Comparison of ENCODE assay signal across 13 cellular contexts in the genomic region with DNA sequence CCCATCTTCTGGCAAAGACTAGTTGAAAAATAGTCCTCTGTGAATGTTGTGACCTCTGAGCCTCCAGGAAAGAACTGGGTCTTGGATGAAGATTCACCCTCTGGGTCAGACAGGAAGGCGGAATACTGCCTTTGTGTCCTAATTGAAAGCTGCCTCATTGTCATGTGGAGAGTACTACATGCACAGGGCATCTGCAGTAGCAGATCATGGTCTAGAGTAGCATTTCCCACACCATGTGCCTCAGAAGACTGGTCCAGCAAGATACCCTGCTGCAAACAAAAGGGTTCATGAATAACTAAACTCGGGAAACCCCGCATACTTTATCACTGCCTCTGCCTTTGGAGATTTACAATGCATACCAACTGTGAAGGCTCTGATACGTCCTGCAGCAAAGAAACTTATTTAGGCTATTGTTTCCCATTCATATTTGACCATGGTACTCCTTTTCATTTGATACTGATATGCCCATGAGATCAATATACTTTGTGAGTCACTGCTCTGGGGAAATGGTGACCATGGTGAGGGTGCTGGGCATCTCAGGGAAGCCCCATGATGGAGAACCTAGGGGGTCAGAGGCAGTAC. TPM values are rescaled to one million over a fixed set of nuclear protein-coding genes. Genes with fewer than 3 reads are reported as not detected.
DNase-seq lines count a peak whose midpoint lies in the region; ATAC-seq lines count a peak whose summit lies in the region.
"Had no signal": no experiment of that assay in that cellular context is flagged by ENCODE, and none has a peak within 500 bp of the region (broad histone marks: within the 10 kb centered on the region; RNA-seq: fewer than 3 reads in every experiment).

No MANE protein-coding gene starts in this region.

- no peak for ATAC-seq in activated T-cell treated with anti-CD3 and anti-CD28 coated beads, Interleukin-2, amount 50 U/mL, for 72 hours (replicated peaks in 1 of 2)
- ATAC-seq: A549, heart right ventricle had no signal

- DNase-seq in activated T-cell treated with anti-CD3 and anti-CD28 coated beads, Interleukin-2, amount 50 U/mL, for 72 hours = no peak
- no peak for DNase-seq in activated T-cell treated with anti-CD3 and anti-CD28 coated beads, Interleukin-2, amount 50 U/mL, for 1 hour
- no peak for DNase-seq in activated CD4-positive, alpha-beta memory T cell treated with anti-CD3 and anti-CD28 coated beads, Interleukin-2, amount 10 ng/mL, durations not matched to agents 7 days and 5 days
- DNase-seq in iPS-NIHi7 (ENCODE audit: extremely low spot score) = peak; percentile 9
- no peak for DNase-seq in stimulated activated CD4-positive, alpha-beta T cell treated with anti-CD3 and anti-CD28 coated beads, Interleukin-4, amount 100 ng/mL, for 1 hour
- no peak for DNase-seq in NCI-H1105 treated with DMSO at 0.1 percent for 48 hours (lab: John Stamatoyannopoulos, UW)
- no peak for DNase-seq in activated T-cell treated with anti-CD3 and anti-CD28 coated beads for 4 hours
- DNase-seq: activated CD4-positive, alpha-beta T cell treated with anti-CD3 and anti-CD28 coated beads, Interleukin-2, amount 50 U/mL, for 48 hours; DMS153; heart right ventricle; NCI-H1092 treated with DMSO at 0.1 percent for 48 hours had no signal

- no peaks in the 10 kb centered on the region for H3K9me3 Mint-ChIP-seq in activated T-cell treated with anti-CD3 and anti-CD28 coated beads, Interleukin-2, amount 50 U/mL, for 72 hours
- no peaks in the 10 kb centered on the region for H3K9me3 Mint-ChIP-seq in activated CD4-positive, alpha-beta memory T cell treated with anti-CD3 and anti-CD28 coated beads, Interleukin-2, amount 10 ng/mL, durations not matched to agents 7 days and 5 days

- POLR2A ChIA-PET in activated CD4-positive, alpha-beta memory T cell treated with anti-CD3 and anti-CD28 coated beads, Interleukin-2, amount 10 ng/mL, durations not matched to agents 7 days and 5 days (lab: Charles Lee) = interaction anchor here (1.4 to 1.8 kb wide), 3 partner anchors 12 to 61 kb away, joined by 3 to 18 read pairs (median 12); partner anchors contain the start of gene TATDN2

- peak overlapping the region; percentile 89 for H3K27ac ChIP-seq in temporal lobe (ENCODE audit: low read depth, low read length)

- CTCF ChIA-PET in activated CD4-positive, alpha-beta memory T cell treated with anti-CD3 and anti-CD28 coated beads, Interleukin-2, amount 10 ng/mL, durations not matched to agents 7 days and 5 days (lab: Charles Lee) = interaction anchor here (1.2 to 2.1 kb wide), 4 partner anchors 17 to 76 kb away, joined by 7 to 12 read pairs (median 8); partner anchors contain the start of gene VHL

- H3K4me1 Mint-ChIP-seq in activated T-cell treated with anti-CD3 and anti-CD28 coated beads, Interleukin-2, amount 50 U/mL, for 72 hours (ENCODE audit: low read depth) = peaks cover 68% of the 10 kb centered on the region
- peaks cover 64% of the 10 kb centered on the region for H3K4me1 Mint-ChIP-seq in activated CD4-positive, alpha-beta memory T cell treated with anti-CD3 and anti-CD28 coated beads, Interleukin-2, amount 10 ng/mL, durations not matched to agents 7 days and 5 days

- peak overlapping the region in 1 of 2 donors; percentile 4 for H3K4me3 Mint-ChIP-seq in activated T-cell treated with anti-CD3 and anti-CD28 coated beads, Interleukin-2, amount 50 U/mL, for 72 hours
- H3K4me3 Mint-ChIP-seq in activated CD4-positive, alpha-beta memory T cell treated with anti-CD3 and anti-CD28 coated beads, Interleukin-2, amount 10 ng/mL, durations not matched to agents 7 days and 5 days = no peak overlapping the region

- no peaks in the 10 kb centered on the region for H3K36me3 Mint-ChIP-seq in activated T-cell treated with anti-CD3 and anti-CD28 coated beads, Interleukin-2, amount 50 U/mL, for 72 hours (ENCODE audit: insufficient read depth in 2 of 2)
- H3K36me3 Mint-ChIP-seq in activated CD4-positive, alpha-beta memory T cell treated with anti-CD3 and anti-CD28 coated beads, Interleukin-2, amount 10 ng/mL, durations not matched to agents 7 days and 5 days (ENCODE audit: low read depth) = peaks cover 15% of the 10 kb centered on the region

- peak overlapping the region; percentile 3 for H3K27ac Mint-ChIP-seq in activated T-cell treated with anti-CD3 and anti-CD28 coated beads, Interleukin-2, amount 50 U/mL, for 72 hours
- H3K27ac Mint-ChIP-seq in activated CD4-positive, alpha-beta memory T cell treated with anti-CD3 and anti-CD28 coated beads, Interleukin-2, amount 10 ng/mL, durations not matched to agents 7 days and 5 days = peak overlapping the region; percentile 31

- no peaks in the 10 kb centered on the region for H3K27me3 Mint-ChIP-seq in activated T-cell treated with anti-CD3 and anti-CD28 coated beads, Interleukin-2, amount 50 U/mL, for 72 hours (ENCODE audit: low read depth)
- no peaks in the 10 kb centered on the region for H3K27me3 Mint-ChIP-seq in activated CD4-positive, alpha-beta memory T cell treated with anti-CD3 and anti-CD28 coated beads, Interleukin-2, amount 10 ng/mL, durations not matched to agents 7 days and 5 days

RNA-seq across cellular contexts. Expression of gene IRAK2, which starts 22.7 kb away (rescaled TPM):
- total RNA-seq in activated T-cell treated with anti-CD3 and anti-CD28 coated beads, Interleukin-2, amount 50 U/mL, for 72 hours = 10 to 100 TPM in 1 of 2 donors, 1 to 10 TPM in 1; 9.4 to 11.8 TPM
- 1 to 10 TPM; 5.1 to 5.2 TPM for total RNA-seq in activated CD4-positive, alpha-beta memory T cell treated with anti-CD3 and anti-CD28 coated beads, Interleukin-2, amount 10 ng/mL, durations not matched to agents 7 days and 5 days
- 3.4 TPM for total RNA-seq in temporal lobe

RNA-seq across cellular contexts. Expression of gene VHL, which starts 45.8 kb away (rescaled TPM):
- 10 to 100 TPM; 61.1 to 61.7 TPM for total RNA-seq in activated T-cell treated with anti-CD3 and anti-CD28 coated beads, Interleukin-2, amount 50 U/mL, for 72 hours
- 10 to 100 TPM; 68.5 to 73.2 TPM for total RNA-seq in activated CD4-positive, alpha-beta memory T cell treated with anti-CD3 and anti-CD28 coated beads, Interleukin-2, amount 10 ng/mL, durations not matched to agents 7 days and 5 days
- 89.7 TPM for total RNA-seq in temporal lobe
